Comparison of ENCODE assay signal across 13 cellular contexts in the genomic region with DNA sequence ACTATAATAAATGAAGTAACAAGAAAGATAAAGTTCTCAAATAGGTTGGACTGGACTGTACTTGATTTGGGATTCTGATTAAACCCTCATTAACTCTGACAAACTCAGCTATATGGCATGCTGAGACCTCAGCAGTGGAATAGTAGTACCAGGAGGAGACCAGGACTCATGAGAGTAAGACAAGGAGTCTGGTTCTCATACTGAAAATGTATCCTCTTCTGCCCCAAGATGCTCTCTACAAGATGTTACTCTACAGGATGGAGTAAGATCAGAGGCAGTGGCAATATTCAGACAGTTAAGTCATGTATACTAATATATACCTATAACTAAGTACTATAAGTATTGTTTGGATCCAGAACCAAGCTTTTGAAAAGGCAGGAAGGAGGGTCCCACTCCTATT. TPM values are rescaled to one million over a fixed set of nuclear protein-coding genes. Genes with fewer than 3 reads are reported as not detected.
DNase-seq lines count a peak whose midpoint lies in the region; ATAC-seq, FAIRE-seq and TF ChIP-seq lines count a peak whose summit lies in the region.
"Had no signal": no experiment of that assay in that cellular context is flagged by ENCODE, and none has a peak within 500 bp of the region (broad histone marks: within the 10 kb centered on the region; RNA-seq: fewer than 3 reads in every experiment).

No MANE protein-coding gene starts in this region.

- H3F3A ChIP-seq in neural cell (ENCODE audit: insufficient read depth, low read length, poor library complexity, severe bottlenecking): no peaks in the 10 kb centered on the region
- H3F3A ChIP-seq in MM.1S (ENCODE audit: insufficient read depth, low read length): peaks cover 90% of the 10 kb centered on the region

- no peak for TF ChIP-seq RAD21 in neural cell (conservative IDR thresholded peaks at IDR 0.05)

- H3K9me2 ChIP-seq in neural cell (ENCODE audit: insufficient read depth, low read length) (no peaks in the 10 kb centered on the region), MM.1S (replicated peaks; ENCODE audit: insufficient read depth, low read length) (no peaks in the 10 kb centered on the region)

- H3K4me1 ChIP-seq in KMS-11 (ENCODE audit: low read depth, poor library complexity, severe bottlenecking) (peaks cover 65% of the 10 kb centered on the region), ascending aorta (peaks cover 0 to 26% of the 10 kb centered on the region in 2 donors), MM.1S (ENCODE audit: low read length) (peaks cover 25% of the 10 kb centered on the region)

- no peak overlapping the region for H3K9ac ChIP-seq in KMS-11
- no peak overlapping the region for H3K9ac ChIP-seq in neural cell (ENCODE audit: low read length)
- no peak overlapping the region for H3K9ac ChIP-seq in MM.1S (ENCODE audit: low read length)

- H3K27ac ChIP-seq in KMS-11 (peak overlapping the region; percentile 97; the same call in 1 of the 2 replicates), ascending aorta (peak overlapping the region; percentile 4 to 49), neural cell (ENCODE audit: low read length) (no peak overlapping the region), MM.1S (ENCODE audit: low read length) (no peak overlapping the region)
- H3K27ac ChIP-seq: upper lobe of right lung had no signal

- DNase-seq in SIG-M5 treated with dmso at 0.1 percent for 504 hours (lab: John Stamatoyannopoulos, UW; ENCODE audit: unreplicated experiment) (peak; percentile 3), SIG-M5 (lab: John Stamatoyannopoulos, UW) (no peak), ascending aorta (ENCODE audit: low spot score in 2 of 2) (no peak), MM.1S (no peak), HTR-8/SVneo (ENCODE audit: insufficient read length, low spot score) (no peak)
- DNase-seq: activated CD4-positive, CD25-positive, alpha-beta regulatory T cell; NCI-H524; upper lobe of right lung had no signal

- H3K4me2 ChIP-seq in KMS-11: no peak overlapping the region; the same call in 1 of the 2 replicates
- peak overlapping the region; percentile 17 for H3K4me2 ChIP-seq in neural cell (ENCODE audit: low read length)
- H3K4me2 ChIP-seq in MM.1S (ENCODE audit: low read depth, low read length): no peak overlapping the region

- no peak for FAIRE-seq in HTR-8/SVneo (lab: Jason Lieb, UNC)
- FAIRE-seq: bronchial epithelial cell had no signal

- TF ChIP-seq EP300 in neural cell (conservative IDR thresholded peaks at IDR 0.05; ENCODE audit: poor library complexity, severe bottlenecking): no peak

- H3K36me3 ChIP-seq in KMS-11 (ENCODE audit: insufficient read depth): no peaks in the 10 kb centered on the region; the same call in 1 of the 2 replicates
- H3K36me3 ChIP-seq in ascending aorta: peaks cover 0 to 8% of the 10 kb centered on the region in 2 donors
- H3K36me3 ChIP-seq in neural cell (ENCODE audit: insufficient read depth, low read length): no peaks in the 10 kb centered on the region
- H3K36me3 ChIP-seq in MM.1S (replicated peaks; ENCODE audit: insufficient read depth, low read length): peaks cover 12% of the 10 kb centered on the region; the same call in 1 of the 2 replicates

- no peak for TF ChIP-seq CTCF in KMS-11 (conservative IDR thresholded peaks at IDR 0.05; ENCODE audit: low read depth, low read length)
- TF ChIP-seq CTCF in ascending aorta (IDR thresholded peaks at IDR 0.05): no peak
- no peak for TF ChIP-seq CTCF in neural cell (IDR thresholded peaks at IDR 0.05; ENCODE audit: poor library complexity, severe bottlenecking)
- no peak for TF ChIP-seq CTCF in MM.1S (IDR thresholded peaks at IDR 0.05; ENCODE audit: low read length)

- no peaks in the 10 kb centered on the region for H3K9me3 ChIP-seq in ascending aorta
- no peaks in the 10 kb centered on the region for H3K9me3 ChIP-seq in neural cell (ENCODE audit: low read length)
- no peaks in the 10 kb centered on the region for H3K9me3 ChIP-seq in MM.1S (replicated peaks; ENCODE audit: insufficient read depth, low read length)
- H3K9me3 ChIP-seq: HAP-1, upper lobe of right lung had no signal

- H3K4me3 ChIP-seq in KMS-11 (IDR thresholded peaks at IDR 0.05; ENCODE audit: insufficient read depth, low read depth, low read length) (no peak overlapping the region), ascending aorta (peak overlapping the region; percentile 5 to 90), neural cell (ENCODE audit: low read length) (peak overlapping the region; percentile 85), MM.1S (ENCODE audit: low read length) (no peak overlapping the region)
- H3K4me3 ChIP-seq: HAP-1 had no signal

- no peaks in the 10 kb centered on the region for H3K27me3 ChIP-seq in KMS-11 (ENCODE audit: insufficient read depth, low read depth)
- H3K27me3 ChIP-seq in ascending aorta: no peaks in the 10 kb centered on the region
- H3K27me3 ChIP-seq in neural cell (ENCODE audit: insufficient read depth, low read depth, low read length): no peaks in the 10 kb centered on the region
- H3K27me3 ChIP-seq in MM.1S (replicated peaks; ENCODE audit: insufficient read depth, low read length): no peaks in the 10 kb centered on the region
- H3K27me3 ChIP-seq: upper lobe of right lung had no signal

- H3K79me2 ChIP-seq in KMS-11 (ENCODE audit: insufficient read depth, low read depth) (peaks cover 40% of the 10 kb centered on the region), neural cell (replicated peaks; ENCODE audit: insufficient read depth, low read length) (peaks cover 54% of the 10 kb centered on the region), MM.1S (ENCODE audit: low read length) (peaks cover 52% of the 10 kb centered on the region)

- intact Hi-C loops in ascending aorta (cut with DNase I): loop anchor here (10.0 kb wide), 1 partner anchor 210 kb away; no protein-coding TSS in a partner anchor

- H4K20me1 ChIP-seq in KMS-11 (ENCODE audit: insufficient read depth) (peaks cover 28% of the 10 kb centered on the region), neural cell (ENCODE audit: insufficient read depth) (no peaks in the 10 kb centered on the region), MM.1S (ENCODE audit: insufficient read depth, low read length) (peaks cover 20% of the 10 kb centered on the region)

- no peak overlapping the region for H2AFZ ChIP-seq in KMS-11 (ENCODE audit: low read depth)
- no peak overlapping the region for H2AFZ ChIP-seq in neural cell (ENCODE audit: low read depth, low read length)
- no peak overlapping the region for H2AFZ ChIP-seq in MM.1S (ENCODE audit: low read length)

- no peak for ATAC-seq in HG02623 (IDR thresholded peaks at IDR 0.05; ENCODE audit: unreplicated experiment)
- ATAC-seq: upper lobe of right lung had no signal

TF ChIP-seq in neural cell, 6 proteins besides CTCF, POLR2A, EP300 and RAD21:
- no peak for TF ChIP-seq MXI1 (conservative IDR thresholded peaks at IDR 0.05; ENCODE audit: poor library complexity, severe bottlenecking)
- no peak for TF ChIP-seq TAF1 (IDR thresholded peaks at IDR 0.05; ENCODE audit: low read depth)
- TF ChIP-seq EZH2 (IDR thresholded peaks at IDR 0.05; ENCODE audit: borderline replicate concordance, insufficient read depth, low read length, poor library complexity, severe bottlenecking): no peak
- no peak for TF ChIP-seq REST (IDR thresholded peaks at IDR 0.05; ENCODE audit: borderline replicate concordance)
- TF ChIP-seq SMC3 (conservative IDR thresholded peaks at IDR 0.05; ENCODE audit: poor library complexity): no peak
- TF ChIP-seq POLR2AphosphoS5 (IDR thresholded peaks at IDR 0.05): no peak
TF ChIP-seq in neural cell: peak in this region for 0.

RNA-seq across cellular contexts. Expression of gene SYNCRIP, which starts 31.9 kb away (rescaled TPM):
- total RNA-seq in ascending aorta: 25.3 TPM
- polyA plus RNA-seq in neural cell: 93.5 and 111 TPM in 2 replicates
- polyA minus RNA-seq in neural cell: 166 and 192 TPM in 2 replicates

Comparison
In these comparisons a context has a peak if more than half of its experiments do, and no peak if none do; other contexts are left out.
1. H3K27ac ChIP-seq: peak in KMS-11 (single experiment) and ascending aorta (2 of 2); none in neural cell (single experiment) and MM.1S (single experiment).
2. H3K4me3 ChIP-seq: peak in ascending aorta (2 of 2) and neural cell (single experiment); none in KMS-11 (single experiment) and MM.1S (single experiment).